Comparison of ENCODE assay signal across 1 cellular context in genomic region chr6:18392346-18392877, GRCh38.
TF ChIP-seq lines count a peak whose summit lies in the region.

No MANE protein-coding gene starts in this region.

TF ChIP-seq in endothelial cell of umbilical vein, 7 proteins besides CTCF, POLR2A, EP300 and RAD21:
- TF ChIP-seq, protein P1, sequence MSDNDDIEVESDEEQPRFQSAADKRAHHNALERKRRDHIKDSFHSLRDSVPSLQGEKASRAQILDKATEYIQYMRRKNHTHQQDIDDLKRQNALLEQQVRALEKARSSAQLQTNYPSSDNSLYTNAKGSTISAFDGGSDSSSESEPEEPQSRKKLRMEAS (IDR thresholded peaks at IDR 0.05; ENCODE audit: insufficient read depth, insufficient read length), result no peak
- TF ChIP-seq MYC (IDR thresholded peaks at IDR 0.05; ENCODE audit: low read depth, low read length) (no peak), POLR2AphosphoS5 (IDR thresholded peaks at IDR 0.05; ENCODE audit: insufficient read depth, low read depth, low read length) (no peak), EZH2 (IDR thresholded peaks at IDR 0.05; ENCODE audit: borderline replicate concordance, low read depth, low read length, severe bottlenecking) (no peak), GATA2 (IDR thresholded peaks at IDR 0.05; ENCODE audit: insufficient read depth, insufficient read length, low read depth, low read length) (no peak), JUN (IDR thresholded peaks at IDR 0.05; ENCODE audit: borderline replicate concordance, insufficient read depth, insufficient read length, low read depth) (no peak), FOS (IDR thresholded peaks at IDR 0.05; ENCODE audit: borderline replicate concordance, insufficient read depth, low read length) (no peak)
